Comparison of ENCODE assay signal across 21 cellular contexts in the genomic region with DNA sequence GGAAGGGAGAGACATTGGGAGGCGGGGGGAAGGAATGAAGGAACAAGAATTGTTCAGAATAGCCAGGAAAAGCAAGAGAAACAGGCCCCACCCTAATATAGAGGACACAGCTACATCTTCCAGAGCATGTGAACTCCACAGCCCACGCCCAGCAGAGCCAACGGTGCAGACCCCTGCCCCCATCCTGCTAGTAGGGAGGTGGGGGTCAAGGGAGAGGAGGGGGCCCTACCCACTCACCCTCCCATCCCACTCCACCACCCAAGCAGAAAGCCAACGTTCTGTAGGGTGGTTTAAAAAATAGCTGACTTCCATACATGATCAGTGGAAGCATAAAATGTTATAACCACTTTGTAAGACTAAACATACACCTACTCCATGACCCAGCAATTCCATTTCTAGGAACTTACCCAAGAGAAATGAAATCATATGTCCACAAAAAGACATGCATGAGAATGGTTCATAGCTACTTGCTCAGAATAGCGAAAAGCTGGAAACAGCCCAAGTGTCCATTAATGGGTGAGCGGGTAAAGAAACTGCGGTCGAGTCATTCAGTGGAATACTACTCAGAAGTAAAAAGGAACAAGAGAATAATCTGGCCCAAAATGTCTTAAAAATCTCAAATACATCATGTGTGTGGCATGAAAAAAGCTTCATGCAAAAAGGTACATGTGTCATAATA. TPM values are rescaled to one million over a fixed set of nuclear protein-coding genes. Genes with fewer than 3 reads are reported as not detected.
DNase-seq lines count a peak whose midpoint lies in the region; ATAC-seq and TF ChIP-seq lines count a peak whose summit lies in the region.
"Had no signal": no experiment of that assay in that cellular context is flagged by ENCODE, and none has a peak within 500 bp of the region (broad histone marks: within the 10 kb centered on the region; RNA-seq: fewer than 3 reads in every experiment).

No MANE protein-coding gene starts in this region.

- H3K9ac ChIP-seq in muscle layer of colon (ENCODE audit: low read length) = no peak overlapping the region

- DNase-seq in heart left ventricle (no peak), Right ventricle myocardium superior (no peak), choroid plexus epithelial cell (ENCODE audit: low read depth) (peak; percentile 27), tibial artery (no peak), right lobe of liver (no peak)
- DNase-seq: 8988T; activated CD4-positive, alpha-beta memory T cell treated with anti-CD3 and anti-CD28 coated beads for 36 hours; activated CD4-positive, CD25-positive, alpha-beta regulatory T cell treated with anti-CD3 and anti-CD28 coated beads, Interleukin-2, amount 50 U/mL, for 72 hours; activated CD8-positive, alpha-beta memory T cell treated with anti-CD3 and anti-CD28 coated beads, Interleukin-2, amount 50 U/mL, for 4 hours; amygdala; CD4-positive, alpha-beta T cell; NCI-H1092 treated with DMSO at 0.1 percent for 48 hours; NCI-H187; NCI-H69; T-helper 1 cell had no signal

- H3K27ac ChIP-seq in heart left ventricle (peak overlapping the region in 7 of 12 donors; percentile 12 to 52 (median 40)), muscle layer of colon (ENCODE audit: low read depth, low read length) (peak overlapping the region; percentile 10), tibial artery (peak overlapping the region; percentile 38 to 47), right lobe of liver (no peak overlapping the region)
- H3K27ac ChIP-seq: cardiac muscle cell had no signal

- no peak for TF ChIP-seq CTCF in heart left ventricle (IDR thresholded peaks at IDR 0.05)
- no peak for TF ChIP-seq CTCF in choroid plexus epithelial cell (conservative IDR thresholded peaks at IDR 0.05; ENCODE audit: low read depth, low read length)
- TF ChIP-seq CTCF in tibial artery (IDR thresholded peaks at IDR 0.05) = no peak
- TF ChIP-seq CTCF in right lobe of liver (IDR thresholded peaks at IDR 0.05) = no peak

- H3K4me3 ChIP-seq in heart left ventricle (no peak overlapping the region), choroid plexus epithelial cell (ENCODE audit: low read depth, low read length) (no peak overlapping the region), muscle layer of colon (ENCODE audit: low read depth in 1 of 2, low read length in 2 of 2) (no peak overlapping the region), tibial artery (no peak overlapping the region), right lobe of liver (no peak overlapping the region)
- H3K4me3 ChIP-seq: cardiac muscle cell, GM12878, thoracic aorta had no signal

- H3K36me3 ChIP-seq in heart left ventricle (peaks cover 0 to 32% (median 17%) of the 10 kb centered on the region in 9 donors), muscle layer of colon (ENCODE audit: insufficient read depth, low read length) (peaks cover 23% of the 10 kb centered on the region), tibial artery (peaks cover 16 to 32% (median 20%) of the 10 kb centered on the region in 3 donors), right lobe of liver (no peaks in the 10 kb centered on the region)

- 74 to 82% (median 79%) methylated on average over 8 of the region's 8 CpGs for WGBS in heart left ventricle, 4 donors
- WGBS in right lobe of liver (ENCODE audit: insufficient coverage, low coverage, low lambda C conversion rate, missing lambda C conversion rate) = 80% methylated on average over 6 of the region's 8 CpGs

- no peak for TF ChIP-seq POLR2A in heart left ventricle (IDR thresholded peaks at IDR 0.05)
- TF ChIP-seq POLR2A in right lobe of liver (IDR thresholded peaks at IDR 0.05) = no peak

- H3K9me3 ChIP-seq in heart left ventricle (peaks cover 0 to 8% (median 0%) of the 10 kb centered on the region in 12 donors), muscle layer of colon (ENCODE audit: low read length) (no peaks in the 10 kb centered on the region), tibial artery (peaks cover 0 to 6% (median 0%) of the 10 kb centered on the region in 3 donors), right lobe of liver (no peaks in the 10 kb centered on the region)
- H3K9me3 ChIP-seq: thoracic aorta had no signal

- ATAC-seq in heart left ventricle (no peak), Right ventricle myocardium superior (ENCODE audit: poor library complexity) (no peak), GM21619 (IDR thresholded peaks at IDR 0.05; ENCODE audit: unreplicated experiment) (no peak), right lobe of liver (no peak), GM18520 (IDR thresholded peaks at IDR 0.05; ENCODE audit: unreplicated experiment) (no peak)
- ATAC-seq: GM12878 had no signal

- H3K27me3 ChIP-seq in heart left ventricle (no peaks in the 10 kb centered on the region), muscle layer of colon (ENCODE audit: control insufficient read depth in 1 of 2, insufficient read depth in 2 of 2, low read length in 2 of 2) (no peaks in the 10 kb centered on the region), tibial artery (no peaks in the 10 kb centered on the region), right lobe of liver (no peaks in the 10 kb centered on the region)
- H3K27me3 ChIP-seq: cardiac muscle cell had no signal

- intact Hi-C loops in heart left ventricle (cut with DNase I) = no loop called here
- intact Hi-C loops in Right ventricle myocardium superior (cut with DNase I) = no loop called here
- intact Hi-C loops in tibial artery (cut with DNase I; ENCODE audit: low total_unique reads) = loop anchor here (5.0 kb wide), 1 partner anchor 36 kb away; no protein-coding TSS in a partner anchor
- intact Hi-C loops in right lobe of liver (cut with DNase I) = no loop called here

- peaks cover 0 to 86% (median 47%) of the 10 kb centered on the region in 12 donors for H3K4me1 ChIP-seq in heart left ventricle
- H3K4me1 ChIP-seq in muscle layer of colon (ENCODE audit: insufficient read depth, low read length) = peaks cover 20% of the 10 kb centered on the region
- peaks cover 0 to 77% (median 50%) of the 10 kb centered on the region in 4 donors for H3K4me1 ChIP-seq in tibial artery
- H3K4me1 ChIP-seq in right lobe of liver = no peaks in the 10 kb centered on the region

RNA-seq across cellular contexts. Expression of a gene that starts 31.8 kb away (rescaled TPM):
- 10 to 100 TPM; 23.9 to 45.5 (median 30.0) TPM for total RNA-seq in heart left ventricle
- 10 to 100 TPM; 10.1 to 29.1 TPM for polyA plus RNA-seq in heart left ventricle
- total RNA-seq in Right ventricle myocardium superior = 29.4 TPM
- 1 to 10 TPM; 3.2 to 8.2 (median 5.4) TPM for total RNA-seq in right lobe of liver

Comparison
In these comparisons a context has a peak if more than half of its experiments do, and no peak if none do; other contexts are left out.
1. H3K27ac ChIP-seq: peak in heart left ventricle (7 of 12), muscle layer of colon (single experiment) and tibial artery (2 of 2); none in right lobe of liver (0 of 3).